25 cellular contexts compared by ENCODE assay signal in genomic region chr1:78040484-78041089, GRCh38. TPM values are rescaled to one million over a fixed set of nuclear protein-coding genes. Genes with fewer than 3 reads are reported as not detected.
A peak's percentile ranks its signal among the peaks of the same experiment; 100 is the strongest.
DNase-seq lines count a peak whose midpoint lies in the region; ATAC-seq, FAIRE-seq and TF ChIP-seq lines count a peak whose summit lies in the region.
"Had no signal": no experiment of that assay in that cellular context is flagged by ENCODE, and none has a peak within 500 bp of the region (broad histone marks: within the 10 kb centered on the region; RNA-seq: fewer than 3 reads in every experiment).

No MANE protein-coding gene starts in this region.

- H3K4me2 ChIP-seq in K562 (ENCODE audit: insufficient read depth, low read length): no peak overlapping the region
- H3K4me2 ChIP-seq: neural progenitor cell had no signal

- H3K36me3 ChIP-seq in K562 (ENCODE audit: control insufficient read depth, insufficient read depth, low read length): no peaks in the 10 kb centered on the region
- H3K36me3 ChIP-seq: neural progenitor cell, Peyer's patch, sigmoid colon had no signal

- H3K4me1 Mint-ChIP-seq in activated naive CD4-positive, alpha-beta T cell treated with anti-CD3 and anti-CD28 coated beads, Interleukin-2, amount 50 U/mL, for 24 hours: peaks cover 23% of the 10 kb centered on the region
- peaks cover 19% of the 10 kb centered on the region for H3K4me1 Mint-ChIP-seq in activated naive CD4-positive, alpha-beta T cell treated with anti-CD3 and anti-CD28 coated beads, Interleukin-2, amount 10 ng/mL, durations not matched to agents 7 days and 5 days
- H3K4me1 Mint-ChIP-seq in WTC11 (peaks cover 12% of the 10 kb centered on the region), type B pancreatic cell (ENCODE audit: unreplicated experiment) (no peaks in the 10 kb centered on the region)

- H3K4me3 ChIP-seq in K562: no peak overlapping the region
- H3K4me3 ChIP-seq in dorsolateral prefrontal cortex: no peak overlapping the region
- H3K4me3 ChIP-seq: lung, neural progenitor cell, Peyer's patch, sigmoid colon had no signal

- TF ChIP-seq CTCF in K562 (IDR thresholded peaks at IDR 0.05 in 2 of 3, conservative IDR thresholded peaks at IDR 0.05 in 1 of 3; ENCODE audit: insufficient read depth in 2 of 3, low read depth in 1 of 3, low read length in 3 of 3) (no peak), WTC11 (IDR thresholded peaks at IDR 0.05) (no peak), type B pancreatic cell (conservative IDR thresholded peaks at IDR 0.05) (no peak), dorsolateral prefrontal cortex (IDR thresholded peaks at IDR 0.05 in 54 of 56, conservative IDR thresholded peaks at IDR 0.05 in 2 of 56; ENCODE audit: low read depth in 1 of 56, partially characterized antibody in 56 of 56) (no peak)

- no peaks in the 10 kb centered on the region for H3K9me3 ChIP-seq in K562 (replicated peaks; ENCODE audit: control insufficient read depth, insufficient read depth, low read depth, low read length)
- H3K9me3 ChIP-seq: Peyer's patch, sigmoid colon had no signal

- H3K27ac Mint-ChIP-seq in activated naive CD4-positive, alpha-beta T cell treated with anti-CD3 and anti-CD28 coated beads, Interleukin-2, amount 50 U/mL, for 24 hours: peak overlapping the region; percentile 51
- H3K27ac Mint-ChIP-seq in activated naive CD4-positive, alpha-beta T cell treated with anti-CD3 and anti-CD28 coated beads, Interleukin-2, amount 10 ng/mL, durations not matched to agents 7 days and 5 days: no peak overlapping the region
- H3K27ac Mint-ChIP-seq in WTC11 (no peak overlapping the region), type B pancreatic cell (no peak overlapping the region)
- H3K27ac Mint-ChIP-seq: CD14-positive monocyte, IgD-negative memory B cell, neural progenitor cell had no signal

- TF ChIP-seq RAD21 in K562 (CRISPR knock-in tag; conservative IDR thresholded peaks at IDR 0.05 in 1 of 2, IDR thresholded peaks at IDR 0.05 in 1 of 2): no peak

- in situ Hi-C loops in K562 (cut with MboI): no loop called here

- H3K27me3 ChIP-seq in K562 (ENCODE audit: control insufficient read depth in 2 of 2, insufficient read depth in 2 of 2, low read length in 2 of 2) (no peaks in the 10 kb centered on the region), dorsolateral prefrontal cortex (peaks cover 0 to 9% (median 0%) of the 10 kb centered on the region in 45 donors)
- H3K27me3 ChIP-seq: Peyer's patch had no signal

- peaks cover 2% of the 10 kb centered on the region for H3K36me3 Mint-ChIP-seq in activated naive CD4-positive, alpha-beta T cell treated with anti-CD3 and anti-CD28 coated beads, Interleukin-2, amount 50 U/mL, for 24 hours
- no peaks in the 10 kb centered on the region for H3K36me3 Mint-ChIP-seq in activated naive CD4-positive, alpha-beta T cell treated with anti-CD3 and anti-CD28 coated beads, Interleukin-2, amount 10 ng/mL, durations not matched to agents 7 days and 5 days
- H3K36me3 Mint-ChIP-seq in WTC11 (no peaks in the 10 kb centered on the region), type B pancreatic cell (no peaks in the 10 kb centered on the region)
- H3K36me3 Mint-ChIP-seq: CD14-positive monocyte, IgD-negative memory B cell, neural progenitor cell had no signal

- no peak for DNase-seq in activated naive CD4-positive, alpha-beta T cell treated with anti-CD3 and anti-CD28 coated beads, Interleukin-2, amount 10 ng/mL, durations not matched to agents 7 days and 5 days
- DNase-seq in K562 (ENCODE audit: extremely low read depth in 1 of 4, low spot score in 3 of 4) (no peak), WTC11 (ENCODE audit: low spot score) (no peak), type B pancreatic cell (ENCODE audit: extremely low spot score, unreplicated experiment) (no peak), dorsolateral prefrontal cortex (no peak)
- DNase-seq in stimulated activated naive CD8-positive, alpha-beta T cell treated with anti-CD3 and anti-CD28 coated beads, Interleukin-15, Interleukin-2, amounts not matched to agents 100 U/mL and 50 U/mL, for 24 hours: no peak
- DNase-seq: activated CD4-positive, alpha-beta T cell treated with anti-CD3 and anti-CD28 coated beads for 4 hours; activated effector memory CD4-positive, alpha-beta T cell treated with anti-CD3 and anti-CD28 coated beads, Interleukin-2, amount 50 U/mL, for 16 hours; aorta; central memory CD4-positive, alpha-beta T cell; dermis blood vessel endothelial cell; NCI-H146; NCI-H524; Peyer's patch; posterior cingulate gyrus; SIG-M5; sigmoid colon; SW 1271; trophoblast cell had no signal

- H3K27ac ChIP-seq in K562 (ENCODE audit: extremely low read depth, low read depth, low read length) (no peak overlapping the region), dorsolateral prefrontal cortex (no peak overlapping the region)
- H3K27ac ChIP-seq: neural progenitor cell, Peyer's patch, sigmoid colon had no signal

- H3K9me1 ChIP-seq in K562 (ENCODE audit: control insufficient read depth, insufficient read depth, low read length): no peaks in the 10 kb centered on the region

- POLR2A ChIA-PET in K562 (lab: Yijun Ruan, JAX) (interaction anchor here (0.8 to 1.5 kb wide), 3 partner anchors 9 to 32 kb away, joined by 4 read pairs; no protein-coding TSS in a partner anchor), WTC11 (lab: Charles Lee) (no interaction called here)

- no peak for TF ChIP-seq EP300 in K562 (IDR thresholded peaks at IDR 0.05; ENCODE audit: low read length)

- peak overlapping the region; percentile 40; the same call in 1 of the 2 replicates for H2AFZ ChIP-seq in K562 (ENCODE audit: low read depth, low read length)
- H2AFZ ChIP-seq: neural progenitor cell had no signal

- H3K9ac ChIP-seq in K562 (ENCODE audit: insufficient read depth in 1 of 2, low read depth in 2 of 2, low read length in 2 of 2): no peak overlapping the region
- H3K9ac ChIP-seq: neural progenitor cell had no signal

- no TSS peak for BruUV-seq in K562 (replicated peaks; lab: Mats Ljungman, UMichigan)

- no peaks in the 10 kb centered on the region for H3K79me2 ChIP-seq in K562 (ENCODE audit: control insufficient read depth, insufficient read depth, low read length)

- H3K4me1 ChIP-seq in K562 (replicated peaks in 1 of 2; ENCODE audit: control insufficient read depth in 2 of 2, insufficient read depth in 2 of 2, low read length in 2 of 2): 0 out of 5 replicates have a peak, but pooled peaks cover 0 to 5% of the 10 kb centered on the region in 2 experiments

- H4K20me1 ChIP-seq in K562 (replicated peaks; ENCODE audit: control insufficient read depth, insufficient read depth, low read length): no peaks in the 10 kb centered on the region

- CTCF ChIA-PET in activated naive CD4-positive, alpha-beta T cell treated with anti-CD3 and anti-CD28 coated beads, Interleukin-2, amount 10 ng/mL, durations not matched to agents 7 days and 5 days (lab: Charles Lee): interaction anchor here (1.0 kb wide), 1 partner anchor 74 kb away, joined by 3 read pairs; no protein-coding TSS in a partner anchor
- CTCF ChIA-PET in K562 (lab: Yijun Ruan, JAX; ENCODE audit: low intra/inter-chr PET ratio): no interaction called here
- CTCF ChIA-PET in WTC11 (lab: Charles Lee): no interaction called here

- 20% methylated on average over 3 of the region's 3 CpGs for WGBS in K562 (ENCODE audit: insufficient coverage, low coverage, missing lambda C conversion rate)

- FAIRE-seq in K562 (lab: Jason Lieb, UNC): no peak

- peak overlapping the region; percentile 70 for H3K4me3 Mint-ChIP-seq in activated naive CD4-positive, alpha-beta T cell treated with anti-CD3 and anti-CD28 coated beads, Interleukin-2, amount 50 U/mL, for 24 hours
- no peak overlapping the region for H3K4me3 Mint-ChIP-seq in activated naive CD4-positive, alpha-beta T cell treated with anti-CD3 and anti-CD28 coated beads, Interleukin-2, amount 10 ng/mL, durations not matched to agents 7 days and 5 days
- H3K4me3 Mint-ChIP-seq in WTC11 (no peak overlapping the region), type B pancreatic cell (no peak overlapping the region)
- H3K4me3 Mint-ChIP-seq: CD14-positive monocyte, neural progenitor cell had no signal

- ATAC-seq in HG02870 (IDR thresholded peaks at IDR 0.05; ENCODE audit: unreplicated experiment) (peak; percentile 39), K562 (no peak), WTC11 (no peak)
- ATAC-seq in stimulated activated naive CD8-positive, alpha-beta T cell treated with anti-CD3 and anti-CD28 coated beads, Interleukin-15, Interleukin-2, amounts not matched to agents 100 U/mL and 50 U/mL, for 24 hours: peak; percentile 83

- peaks cover 5% of the 10 kb centered on the region for H3K9me3 Mint-ChIP-seq in activated naive CD4-positive, alpha-beta T cell treated with anti-CD3 and anti-CD28 coated beads, Interleukin-2, amount 50 U/mL, for 24 hours
- H3K9me3 Mint-ChIP-seq in activated naive CD4-positive, alpha-beta T cell treated with anti-CD3 and anti-CD28 coated beads, Interleukin-2, amount 10 ng/mL, durations not matched to agents 7 days and 5 days: no peaks in the 10 kb centered on the region
- H3K9me3 Mint-ChIP-seq in WTC11 (no peaks in the 10 kb centered on the region), type B pancreatic cell (no peaks in the 10 kb centered on the region)
- H3K9me3 Mint-ChIP-seq: neural progenitor cell had no signal

- no peak for TF ChIP-seq POLR2A in K562 (conservative IDR thresholded peaks at IDR 0.05)

- peaks cover 12% of the 10 kb centered on the region for H3K27me3 Mint-ChIP-seq in activated naive CD4-positive, alpha-beta T cell treated with anti-CD3 and anti-CD28 coated beads, Interleukin-2, amount 50 U/mL, for 24 hours
- H3K27me3 Mint-ChIP-seq in activated naive CD4-positive, alpha-beta T cell treated with anti-CD3 and anti-CD28 coated beads, Interleukin-2, amount 10 ng/mL, durations not matched to agents 7 days and 5 days: peaks cover 29% of the 10 kb centered on the region
- H3K27me3 Mint-ChIP-seq in WTC11 (ENCODE audit: low read depth): peaks cover 25% of the 10 kb centered on the region
- H3K27me3 Mint-ChIP-seq in type B pancreatic cell: peaks cover 31% of the 10 kb centered on the region

- intact Hi-C loops in K562 (cut with micrococcal nuclease) (no loop called here), dorsolateral prefrontal cortex (cut with DNase I) (no loop called here)

RNA-seq across cellular contexts. Expression of gene GIPC2, which starts 5.2 kb away (rescaled TPM):
- not detected in 2 replicates for total RNA-seq in K562 (2011; cell fraction: chromatin; rRNA removed; ENCODE audit: low replicate concordance)
- not detected in 2 replicates for total RNA-seq in K562 (2011; cell fraction: nucleolus; rRNA removed)
- total RNA-seq in K562 (2011; cell fraction: nucleoplasm; rRNA removed): not detected in 2 replicates
- total RNA-seq in K562 (2014; rRNA removed) (0.05 TPM in 1 of 2 replicates, not detected in the other), K562 (2014; rRNA removed; fragmentation: Illumina TruSeq; extraction: Trizol) (0.04 and 0.06 TPM in 2 replicates), K562 (2015; rRNA removed; fragmentation: Illumina TruSeq; extraction: Trizol) (0.04 and 0.08 TPM in 2 replicates), K562 (2021) (0.04 TPM in 2 replicates), WTC11 (2021) (0.83 to 1.6 TPM (median 1.1 TPM) in 3 replicates), type B pancreatic cell (ENCODE audit: low replicate concordance) (2.9 and 4.8 TPM in 2 replicates), dorsolateral prefrontal cortex (1 to 10 TPM in 38 of 120 experiments, under 1 TPM in 79, not detected in 3; 0.11 to 3.3 (median 0.74) TPM)
- polyA plus RNA-seq in K562 (2011; rRNA removed) (0.04 TPM in 1 of 2 replicates, not detected in the other), K562 (2014; fragmentation: Illumina TruSeq; extraction: Trizol) (not detected in 2 replicates), K562 (2014; fragmentation: Nextera tagmentation; extraction: Ambion mirVana) (under 1 TPM in 1 of 2 experiments, not detected in 1; 0.01 TPM), K562 (2014; rRNA removed) (not detected in 2 replicates)
- not detected in 2 replicates for polyA plus RNA-seq in K562 (2011; cell fraction: cytosol; rRNA removed)
- not detected in 2 replicates for polyA plus RNA-seq in K562 (2011; cell fraction: nucleus; rRNA removed)
- polyA plus RNA-seq in K562 (2012): 0.04 TPM in 1 of 2 replicates, not detected in the other
- not detected in 2 replicates for polyA minus RNA-seq in K562 (2011; rRNA and poly(A)+ RNA removed)
- polyA minus RNA-seq in K562 (2011; cell fraction: cytosol; rRNA and poly(A)+ RNA removed): not detected in 2 replicates
- not detected in 2 replicates for polyA minus RNA-seq in K562 (2011; cell fraction: nucleus; rRNA and poly(A)+ RNA removed)
- polyA plus RNA-seq: CD14-positive monocyte, IgD-negative memory B cell had no signal

RNA-seq across cellular contexts. Expression of gene DNAJB4, which starts 35.8 kb away (rescaled TPM):
- 20.6 and 59.9 TPM in 2 replicates for total RNA-seq in K562 (2011; cell fraction: chromatin; rRNA removed; ENCODE audit: low replicate concordance)
- total RNA-seq in K562 (2011; cell fraction: nucleolus; rRNA removed): 16.6 and 21.7 TPM in 2 replicates
- 45.6 and 71.6 TPM in 2 replicates for total RNA-seq in K562 (2011; cell fraction: nucleoplasm; rRNA removed)
- total RNA-seq in K562 (2014; rRNA removed): 8.5 and 13.2 TPM in 2 replicates
- total RNA-seq in K562 (2014; rRNA removed; fragmentation: Illumina TruSeq; extraction: Trizol): 22.5 and 33.2 TPM in 2 replicates
- 18.2 and 19.8 TPM in 2 replicates for total RNA-seq in K562 (2015; rRNA removed; fragmentation: Illumina TruSeq; extraction: Trizol)
- total RNA-seq in K562 (2021): 17.8 and 20.5 TPM in 2 replicates
- polyA plus RNA-seq in K562 (2011; rRNA removed): 15.2 and 23.5 TPM in 2 replicates
- 1.8 and 5.4 TPM in 2 replicates for polyA plus RNA-seq in K562 (2011; cell fraction: cytosol; rRNA removed)
- polyA plus RNA-seq in K562 (2011; cell fraction: nucleus; rRNA removed): 6.4 and 7.9 TPM in 2 replicates
- 11.4 and 15.5 TPM in 2 replicates for polyA plus RNA-seq in K562 (2012)
- polyA plus RNA-seq in K562 (2014; fragmentation: Illumina TruSeq; extraction: Trizol): 16.5 and 17.5 TPM in 2 replicates
- 10 to 100 TPM; 18.3 to 27.7 TPM for polyA plus RNA-seq in K562 (2014; fragmentation: Nextera tagmentation; extraction: Ambion mirVana)
- 15.3 and 20.7 TPM in 2 replicates for polyA plus RNA-seq in K562 (2014; rRNA removed)
- polyA minus RNA-seq in K562 (2011; rRNA and poly(A)+ RNA removed): 32.3 and 45.6 TPM in 2 replicates
- polyA minus RNA-seq in K562 (2011; cell fraction: cytosol; rRNA and poly(A)+ RNA removed): 9.8 and 10.6 TPM in 2 replicates
- polyA minus RNA-seq in K562 (2011; cell fraction: nucleus; rRNA and poly(A)+ RNA removed): 19.0 and 37.7 TPM in 2 replicates
- total RNA-seq in WTC11 (2021): 23.4 to 26.5 TPM (median 26.0 TPM) in 3 replicates
- 20.9 and 27.7 TPM in 2 replicates for total RNA-seq in type B pancreatic cell (ENCODE audit: low replicate concordance)
- total RNA-seq in dorsolateral prefrontal cortex: 100 to 1,000 TPM in 14 of 120 experiments, 10 to 100 TPM in 106; 41.3 to 218 (median 75.1) TPM

Comparison
In these comparisons a context has a peak if more than half of its experiments do, and no peak if none do; other contexts are left out.
1. ATAC-seq: peak in HG02870 (single experiment) and stimulated activated naive CD8-positive, alpha-beta T cell treated with anti-CD3 and anti-CD28 coated beads, Interleukin-15, Interleukin-2, amounts not matched to agents 100 U/mL and 50 U/mL, for 24 hours (single experiment); none in K562 (single experiment) and WTC11 (single experiment).